19 cellular contexts compared by ENCODE assay signal in genomic region chr3:56456117-56456516, GRCh38.
"Had no signal": no experiment of that assay in that cellular context is flagged by ENCODE, and none has a peak within 500 bp of the region (broad histone marks: within the 10 kb centered on the region; RNA-seq: fewer than 3 reads in every experiment).

No MANE protein-coding gene starts in this region.

- ATAC-seq: foreskin keratinocyte; left colon; left ventricle myocardium superior; natural killer cell treated with Interleukin-12 subunit alpha and Interleukin-12 subunit beta and Interleukin-15 and Interleukin-18, amount 100 ng/mL, for 72 hours; stimulated activated naive B cell treated with anti-CD40 and anti-IgM and Interleukin-4, amounts not matched to agents 10 μg/mL and 1 μg/mL and 100 μg/mL, for 72 hours; stimulated activated naive CD8-positive, alpha-beta T cell treated with anti-CD3 and anti-CD28 coated beads, Interleukin-15, amount 100 ng/mL, for 72 hours; upper lobe of right lung had no signal

- DNase-seq: effector CD4-positive, alpha-beta T cell; endodermal cell; erythroblast; foreskin keratinocyte; head of caudate nucleus; left colon; left ventricle myocardium superior; mesenchymal stem cell; midbrain; nucleus accumbens; ovary; sigmoid colon; stimulated activated CD4-positive, alpha-beta T cell treated with anti-CD3 and anti-CD28 coated beads, Interleukin-2, amount 100 ng/mL, for 24 hours; stimulated activated CD4-positive, alpha-beta T cell treated with anti-CD3 and anti-CD28 coated beads, Interleukin-4, amount 100 ng/mL, for 4 hours; stimulated activated naive B cell treated with anti-CD40 and anti-IgM and Interleukin-4, amounts not matched to agents 10 μg/mL and 1 μg/mL and 100 μg/mL, for 72 hours; stimulated activated naive CD8-positive, alpha-beta T cell treated with anti-CD3 and anti-CD28 coated beads, Interleukin-15, amount 100 ng/mL, for 72 hours; testis; upper lobe of right lung had no signal
